Comparison of ENCODE assay signal across 1 cellular context in genomic region chr5:170303564-170303963, GRCh38.
TF ChIP-seq lines count a peak whose summit lies in the region.

No MANE protein-coding gene starts in this region.

TF ChIP-seq in GM12878, 131 proteins besides CTCF, POLR2A, EP300 and RAD21:
- TF ChIP-seq MEF2B (IDR thresholded peaks at IDR 0.05; ENCODE audit: partially characterized antibody, poor library complexity, severe bottlenecking) (no peak), GATAD2B (conservative IDR thresholded peaks at IDR 0.05; ENCODE audit: low read depth) (no peak), SPI1 (IDR thresholded peaks at IDR 0.05; ENCODE audit: borderline replicate concordance, insufficient read depth, low read depth, low read length) (no peak), ZBTB33 (IDR thresholded peaks at IDR 0.05) (no peak), EZH2 (IDR thresholded peaks at IDR 0.05; ENCODE audit: borderline replicate concordance, control insufficient read depth, low read depth, low read length) (no peak), WRNIP1 (IDR thresholded peaks at IDR 0.05; ENCODE audit: borderline replicate concordance, low read depth, low read length) (no peak), ZNF687 (IDR thresholded peaks at IDR 0.05) (no peak), RBBP5 (conservative IDR thresholded peaks at IDR 0.05) (no peak), E2F4 (IDR thresholded peaks at IDR 0.05; ENCODE audit: low read depth, low read length) (no peak), RUNX3 (IDR thresholded peaks at IDR 0.05; ENCODE audit: low read length) (no peak), IRF4 (IDR thresholded peaks at IDR 0.05; ENCODE audit: low read depth, low read length) (no peak), BCL11A (IDR thresholded peaks at IDR 0.05; ENCODE audit: low read depth, low read length) (no peak), MXI1 (IDR thresholded peaks at IDR 0.05; ENCODE audit: low read depth, low read length) (no peak), STAT3 (IDR thresholded peaks at IDR 0.05; ENCODE audit: low read depth, low read length) (no peak), TCF3 (IDR thresholded peaks at IDR 0.05; ENCODE audit: borderline replicate concordance, insufficient read depth, low read depth, low read length) (no peak), ZBTB40 (IDR thresholded peaks at IDR 0.05; ENCODE audit: borderline replicate concordance) (no peak), TCF7 (IDR thresholded peaks at IDR 0.05; ENCODE audit: borderline replicate concordance) (no peak), BCL3 (IDR thresholded peaks at IDR 0.05; ENCODE audit: borderline replicate concordance, insufficient read depth, low read depth, low read length, poor library complexity, severe bottlenecking) (no peak)
TF ChIP-seq in GM12878: peak in this region for 0.
